Comparison of ENCODE assay signal across 8 cellular contexts in genomic region chr16:75108792-75109731, GRCh38. TPM values are rescaled to one million over a fixed set of nuclear protein-coding genes. Genes with fewer than 3 reads are reported as not detected.
DNase-seq lines count a peak whose midpoint lies in the region; ATAC-seq and TF ChIP-seq lines count a peak whose summit lies in the region.

No MANE protein-coding gene starts in this region.

- no peaks in the 10 kb centered on the region for H3K9me3 ChIP-seq in thyroid gland

- no peak for TF ChIP-seq CTCF in C4-2B (conservative IDR thresholded peaks at IDR 0.05)
- no peak for TF ChIP-seq CTCF in RWPE1 (conservative IDR thresholded peaks at IDR 0.05; ENCODE audit: low read depth)
- TF ChIP-seq CTCF in fibroblast of villous mesenchyme (IDR thresholded peaks at IDR 0.05; ENCODE audit: insufficient read depth, low read depth, low read length) = no peak
- TF ChIP-seq CTCF in thyroid gland (IDR thresholded peaks at IDR 0.05) = peak in 1 of 6 experiments; percentile 2

- peak; percentile 26 for ATAC-seq in HG02763 (IDR thresholded peaks at IDR 0.05; ENCODE audit: unreplicated experiment)

- peak in 1 of 2 donors; percentile 48 for TF ChIP-seq POLR2A in thyroid gland (IDR thresholded peaks at IDR 0.05)

- intact Hi-C loops in thyroid gland (cut with DNase I) = no loop called here

- H3K27ac ChIP-seq in C4-2B = peak overlapping the region; percentile 83
- H3K27ac ChIP-seq in RWPE1 = peak overlapping the region; percentile 97
- H3K27ac ChIP-seq in thyroid gland = peak overlapping the region; percentile 82 to 93 (median 91)

- CTCF ChIA-PET in RWPE1 (lab: Yijun Ruan, JAX) = interaction anchor here (0.5 to 6.7 kb wide), 8 partner anchors 11 to 357 kb away, joined by 3 to 71 read pairs (median 5); partner anchors contain the start of gene ZNRF1

- H3K27me3 ChIP-seq in thyroid gland = no peaks in the 10 kb centered on the region

- POLR2A ChIA-PET in RWPE1 (lab: Yijun Ruan, JAX; ENCODE audit: low non-redundant PET) = interaction anchor here (0.6 kb wide), 1 partner anchor 11 kb away, joined by 3 read pairs; no protein-coding TSS in a partner anchor

- DNase-seq in RWPE1 (ENCODE audit: low spot score) (peak; percentile 91), fibroblast of villous mesenchyme (ENCODE audit: low read depth) (peak; percentile 87), pons (ENCODE audit: low spot score) (peak; percentile 77), thyroid gland (peak; percentile 99)
- peak; percentile 73 for DNase-seq in activated effector memory CD4-positive, alpha-beta T cell treated with Interleukin-2 at 50 U/mL for 16 hours
- DNase-seq in effector CD8-positive, alpha-beta T cell (lab: John Stamatoyannopoulos, UW) = no peak

- H3K36me3 ChIP-seq in thyroid gland = no peaks in the 10 kb centered on the region

- H3K4me1 ChIP-seq in thyroid gland = peaks cover 53 to 73% of the 10 kb centered on the region in 2 donors

- no peak overlapping the region for H3K4me3 ChIP-seq in fibroblast of villous mesenchyme (ENCODE audit: low read depth, low read length)
- H3K4me3 ChIP-seq in thyroid gland (replicated peaks in 1 of 3) = no peak overlapping the region

- 26 to 48% methylated on average over 7 to 17 of the region's 27 CpGs for WGBS in thyroid gland, 2 donors

RNA-seq across cellular contexts. Expression of gene LDHD, which starts 7.5 kb away (rescaled TPM):
- total RNA-seq in fibroblast of villous mesenchyme (0.64 and 0.86 TPM in 2 replicates), thyroid gland (10 to 100 TPM; 10.2 to 41.3 (median 26.3) TPM)

RNA-seq across cellular contexts. Expression of gene ZFP1, which starts 39.3 kb away (rescaled TPM):
- 9.0 and 24.2 TPM in 2 replicates for total RNA-seq in fibroblast of villous mesenchyme
- 10 to 100 TPM; 16.8 to 43.3 (median 21.1) TPM for total RNA-seq in thyroid gland
